ENCODE assay signal across 18 cellular contexts in the genomic region with DNA sequence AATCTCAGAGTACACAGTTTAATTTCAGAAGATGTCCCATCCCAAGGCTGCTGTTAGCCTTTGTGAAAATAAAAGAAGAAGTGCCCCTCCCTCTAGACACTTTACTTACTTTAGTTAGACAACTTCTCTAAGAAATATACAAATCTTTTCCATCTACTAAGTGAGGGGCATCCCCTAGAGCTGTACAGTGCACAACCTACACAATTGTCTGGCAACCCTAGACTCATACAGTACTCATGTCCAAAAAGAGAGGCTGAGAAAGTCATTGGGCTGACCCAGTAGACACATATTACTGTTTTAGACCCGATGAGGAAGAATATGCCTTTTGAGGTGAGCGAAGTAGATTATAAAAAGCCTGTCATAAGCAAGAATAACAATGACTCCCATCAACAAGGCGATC.
"Had no signal": no experiment of that assay in that cellular context is flagged by ENCODE, and none has a peak within 500 bp of the region (broad histone marks: within the 10 kb centered on the region; RNA-seq: fewer than 3 reads in every experiment).

No MANE protein-coding gene starts in this region.

- H3K4me3 ChIP-seq: dorsolateral prefrontal cortex, spleen had no signal

- H3K36me3 ChIP-seq: spleen had no signal

- H3K4me1 ChIP-seq: parathyroid adenoma, spleen had no signal

- H2AFZ ChIP-seq: parathyroid adenoma had no signal

- ATAC-seq: left lobe of liver; naive thymus-derived CD4-positive, alpha-beta T cell; stimulated activated memory B cell treated with anti-CD40 and anti-IgM and Interleukin-4, amounts not matched to agents 10 μg/mL and 1 μg/mL and 100 μg/mL, for 72 hours had no signal

- H3K9ac ChIP-seq: parathyroid adenoma had no signal

- DNase-seq: cortex of kidney; dorsolateral prefrontal cortex; effector CD8-positive, alpha-beta T cell; foreskin melanocyte; head of caudate nucleus; hippocampal formation; mammary epithelial cell; naive thymus-derived CD4-positive, alpha-beta T cell; nephron progenitor cell; spleen; stimulated activated CD4-positive, alpha-beta T cell treated with anti-CD3 and anti-CD28 coated beads, Interleukin-15, amount 100 ng/mL, for 24 hours; stimulated activated CD4-positive, alpha-beta T cell treated with anti-CD3 and anti-CD28 coated beads, Interleukin-1b, Interleukin-23, amount 100 ng/mL, for 48 hours; stimulated activated CD4-positive, alpha-beta T cell treated with anti-CD3 and anti-CD28 coated beads, Interleukin-4, amount 100 ng/mL, for 24 hours; trophoblast cell had no signal

- H3K27ac ChIP-seq: dorsolateral prefrontal cortex, parathyroid adenoma, spleen had no signal

- H3K9me3 ChIP-seq: spleen had no signal

- H3K79me2 ChIP-seq: parathyroid adenoma had no signal

- H3K27me3 ChIP-seq: spleen had no signal

- FAIRE-seq: islet of Langerhans had no signal
